In the genomic region with DNA sequence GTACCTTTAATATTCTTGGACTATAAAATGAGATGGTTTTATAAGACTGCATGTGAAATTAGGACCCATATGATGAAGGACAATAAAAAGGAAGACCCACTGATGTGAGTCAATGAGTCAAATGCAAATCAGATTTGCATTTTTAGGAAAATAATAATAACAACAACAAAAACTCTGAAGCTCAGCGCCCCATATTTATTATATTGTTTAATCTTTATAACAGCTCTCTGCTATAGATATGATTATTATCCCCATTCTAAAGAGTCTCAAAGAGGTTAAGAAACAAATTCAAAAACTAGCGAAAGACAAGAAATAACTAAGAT, we compare ENCODE assay signal across 1 cellular context.
TF ChIP-seq lines count a peak whose summit lies in the region.

No MANE protein-coding gene starts in this region.

TF ChIP-seq in GM12878, 131 proteins besides CTCF, POLR2A, EP300 and RAD21:
- TF ChIP-seq, protein P1, sequence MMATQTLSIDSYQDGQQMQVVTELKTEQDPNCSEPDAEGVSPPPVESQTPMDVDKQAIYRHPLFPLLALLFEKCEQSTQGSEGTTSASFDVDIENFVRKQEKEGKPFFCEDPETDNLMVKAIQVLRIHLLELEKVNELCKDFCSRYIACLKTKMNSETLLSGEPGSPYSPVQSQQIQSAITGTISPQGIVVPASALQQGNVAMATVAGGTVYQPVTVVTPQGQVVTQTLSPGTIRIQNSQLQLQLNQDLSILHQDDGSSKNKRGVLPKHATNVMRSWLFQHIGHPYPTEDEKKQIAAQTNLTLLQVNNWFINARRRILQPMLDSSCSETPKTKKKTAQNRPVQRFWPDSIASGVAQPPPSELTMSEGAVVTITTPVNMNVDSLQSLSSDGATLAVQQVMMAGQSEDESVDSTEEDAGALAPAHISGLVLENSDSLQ (IDR thresholded peaks at IDR 0.05) = no peak
- TF ChIP-seq CREB1 (IDR thresholded peaks at IDR 0.05; ENCODE audit: low read depth) (no peak), ZBED1 (IDR thresholded peaks at IDR 0.05; ENCODE audit: borderline replicate concordance) (no peak), BRCA1 (IDR thresholded peaks at IDR 0.05; ENCODE audit: low read depth, low read length) (no peak), RUNX3 (IDR thresholded peaks at IDR 0.05; ENCODE audit: low read length) (no peak), MEF2B (IDR thresholded peaks at IDR 0.05; ENCODE audit: partially characterized antibody, poor library complexity, severe bottlenecking) (no peak), NRF1 (conservative IDR thresholded peaks at IDR 0.05; ENCODE audit: low read depth, low read length) (no peak), CHD4 (IDR thresholded peaks at IDR 0.05) (no peak), NFXL1 (IDR thresholded peaks at IDR 0.05; ENCODE audit: borderline replicate concordance) (no peak), SP1 (IDR thresholded peaks at IDR 0.05; ENCODE audit: low read depth, low read length) (no peak), CEBPB (IDR thresholded peaks at IDR 0.05; ENCODE audit: borderline replicate concordance in 1 of 2, low read depth in 2 of 2, low read length in 2 of 2) (no peak), IRF4 (IDR thresholded peaks at IDR 0.05; ENCODE audit: low read depth, low read length) (no peak), ZZZ3 (IDR thresholded peaks at IDR 0.05; ENCODE audit: control insufficient read depth, insufficient read length, low read depth) (no peak), CHD2 (IDR thresholded peaks at IDR 0.05; ENCODE audit: borderline replicate concordance, low read depth, low read length) (no peak), TBL1XR1 (IDR thresholded peaks at IDR 0.05; ENCODE audit: low read depth, low read length) (no peak)
- TF ChIP-seq, protein P2, sequence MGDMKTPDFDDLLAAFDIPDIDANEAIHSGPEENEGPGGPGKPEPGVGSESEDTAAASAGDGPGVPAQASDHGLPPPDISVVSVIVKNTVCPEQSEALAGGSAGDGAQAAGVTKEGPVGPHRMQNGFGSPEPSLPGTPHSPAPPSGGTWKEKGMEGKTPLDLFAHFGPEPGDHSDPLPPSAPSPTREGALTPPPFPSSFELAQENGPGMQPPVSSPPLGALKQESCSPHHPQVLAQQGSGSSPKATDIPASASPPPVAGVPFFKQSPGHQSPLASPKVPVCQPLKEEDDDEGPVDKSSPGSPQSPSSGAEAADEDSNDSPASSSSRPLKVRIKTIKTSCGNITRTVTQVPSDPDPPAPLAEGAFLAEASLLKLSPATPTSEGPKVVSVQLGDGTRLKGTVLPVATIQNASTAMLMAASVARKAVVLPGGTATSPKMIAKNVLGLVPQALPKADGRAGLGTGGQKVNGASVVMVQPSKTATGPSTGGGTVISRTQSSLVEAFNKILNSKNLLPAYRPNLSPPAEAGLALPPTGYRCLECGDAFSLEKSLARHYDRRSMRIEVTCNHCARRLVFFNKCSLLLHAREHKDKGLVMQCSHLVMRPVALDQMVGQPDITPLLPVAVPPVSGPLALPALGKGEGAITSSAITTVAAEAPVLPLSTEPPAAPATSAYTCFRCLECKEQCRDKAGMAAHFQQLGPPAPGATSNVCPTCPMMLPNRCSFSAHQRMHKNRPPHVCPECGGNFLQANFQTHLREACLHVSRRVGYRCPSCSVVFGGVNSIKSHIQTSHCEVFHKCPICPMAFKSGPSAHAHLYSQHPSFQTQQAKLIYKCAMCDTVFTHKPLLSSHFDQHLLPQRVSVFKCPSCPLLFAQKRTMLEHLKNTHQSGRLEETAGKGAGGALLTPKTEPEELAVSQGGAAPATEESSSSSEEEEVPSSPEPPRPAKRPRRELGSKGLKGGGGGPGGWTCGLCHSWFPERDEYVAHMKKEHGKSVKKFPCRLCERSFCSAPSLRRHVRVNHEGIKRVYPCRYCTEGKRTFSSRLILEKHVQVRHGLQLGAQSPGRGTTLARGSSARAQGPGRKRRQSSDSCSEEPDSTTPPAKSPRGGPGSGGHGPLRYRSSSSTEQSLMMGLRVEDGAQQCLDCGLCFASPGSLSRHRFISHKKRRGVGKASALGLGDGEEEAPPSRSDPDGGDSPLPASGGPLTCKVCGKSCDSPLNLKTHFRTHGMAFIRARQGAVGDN (IDR thresholded peaks at IDR 0.05) = no peak
- TF ChIP-seq, protein P3, sequence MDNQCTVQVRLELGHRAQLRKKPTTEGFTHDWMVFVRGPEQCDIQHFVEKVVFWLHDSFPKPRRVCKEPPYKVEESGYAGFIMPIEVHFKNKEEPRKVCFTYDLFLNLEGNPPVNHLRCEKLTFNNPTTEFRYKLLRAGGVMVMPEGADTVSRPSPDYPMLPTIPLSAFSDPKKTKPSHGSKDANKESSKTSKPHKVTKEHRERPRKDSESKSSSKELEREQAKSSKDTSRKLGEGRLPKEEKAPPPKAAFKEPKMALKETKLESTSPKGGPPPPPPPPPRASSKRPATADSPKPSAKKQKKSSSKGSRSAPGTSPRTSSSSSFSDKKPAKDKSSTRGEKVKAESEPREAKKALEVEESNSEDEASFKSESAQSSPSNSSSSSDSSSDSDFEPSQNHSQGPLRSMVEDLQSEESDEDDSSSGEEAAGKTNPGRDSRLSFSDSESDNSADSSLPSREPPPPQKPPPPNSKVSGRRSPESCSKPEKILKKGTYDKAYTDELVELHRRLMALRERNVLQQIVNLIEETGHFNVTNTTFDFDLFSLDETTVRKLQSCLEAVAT (IDR thresholded peaks at IDR 0.05) = no peak
